ENCODE assay signal across 8 cellular contexts in the genomic region with DNA sequence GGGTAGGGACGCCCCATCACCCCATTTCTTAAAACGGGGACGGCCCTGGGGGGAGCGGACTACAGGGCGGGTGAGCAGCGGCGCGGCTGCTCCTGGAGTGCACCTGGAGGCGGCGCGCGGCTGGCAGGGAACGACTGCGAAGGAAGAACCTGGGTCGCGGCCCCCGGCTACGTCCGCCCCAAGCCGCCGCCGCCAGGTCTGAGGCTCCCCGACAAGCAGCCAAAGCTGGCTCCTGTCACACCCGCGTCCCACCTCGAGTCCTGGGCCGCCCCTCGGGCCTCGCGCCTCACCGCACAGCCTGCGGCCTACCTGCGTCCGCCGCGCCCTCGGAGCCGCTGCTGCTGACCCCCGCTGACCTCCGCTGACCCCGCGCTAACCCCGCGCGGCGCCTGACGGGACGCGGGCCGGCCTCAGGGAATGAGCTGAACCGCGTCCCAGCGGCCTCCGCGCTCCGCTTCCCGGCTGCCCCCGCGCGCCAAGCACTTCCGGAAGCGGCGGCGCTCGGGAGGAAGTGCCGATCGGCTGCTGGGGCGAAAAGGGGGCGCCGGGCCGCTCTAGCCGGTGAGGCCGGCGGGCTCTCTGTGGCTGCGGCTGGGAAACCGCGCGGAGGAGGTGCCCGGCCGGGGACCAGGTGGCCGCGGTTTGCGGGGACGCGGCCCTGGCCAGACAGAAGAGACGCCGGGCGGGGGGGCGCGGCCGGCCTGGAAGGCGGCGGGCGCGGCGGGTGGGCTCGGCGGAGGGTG. TPM values are rescaled to one million over a fixed set of nuclear protein-coding genes. Genes with fewer than 3 reads are reported as not detected.
DNase-seq lines count a peak whose midpoint lies in the region; ATAC-seq, FAIRE-seq and TF ChIP-seq lines count a peak whose summit lies in the region.

A gene with protein sequence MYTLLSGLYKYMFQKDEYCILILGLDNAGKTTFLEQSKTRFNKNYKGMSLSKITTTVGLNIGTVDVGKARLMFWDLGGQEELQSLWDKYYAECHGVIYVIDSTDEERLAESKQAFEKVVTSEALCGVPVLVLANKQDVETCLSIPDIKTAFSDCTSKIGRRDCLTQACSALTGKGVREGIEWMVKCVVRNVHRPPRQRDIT (minus strand): TSS at position 419 of the 743 bp plus-strand sequence. CDS start 885 bp downstream, outside the sequence.
A gene with protein sequence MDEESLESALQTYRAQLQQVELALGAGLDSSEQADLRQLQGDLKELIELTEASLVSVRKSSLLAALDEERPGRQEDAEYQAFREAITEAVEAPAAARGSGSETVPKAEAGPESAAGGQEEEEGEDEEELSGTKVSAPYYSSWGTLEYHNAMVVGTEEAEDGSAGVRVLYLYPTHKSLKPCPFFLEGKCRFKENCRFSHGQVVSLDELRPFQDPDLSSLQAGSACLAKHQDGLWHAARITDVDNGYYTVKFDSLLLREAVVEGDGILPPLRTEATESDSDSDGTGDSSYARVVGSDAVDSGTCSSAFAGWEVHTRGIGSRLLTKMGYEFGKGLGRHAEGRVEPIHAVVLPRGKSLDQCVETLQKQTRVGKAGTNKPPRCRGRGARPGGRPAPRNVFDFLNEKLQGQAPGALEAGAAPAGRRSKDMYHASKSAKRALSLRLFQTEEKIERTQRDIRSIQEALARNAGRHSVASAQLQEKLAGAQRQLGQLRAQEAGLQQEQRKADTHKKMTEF (plus strand): TSS at position 482 of the 743 bp plus-strand sequence. CDS start 542 bp downstream, outside the sequence.

- H3K9me3 Mint-ChIP-seq in activated naive CD8-positive, alpha-beta T cell treated with anti-CD3 and anti-CD28 coated beads, Interleukin-2, amount 10 ng/mL, durations not matched to agents 7 days and 5 days, result no peaks in the 10 kb centered on the region

- H3K27ac ChIP-seq in pancreas (peak within 1 kb of the TSS; percentile 67 to 73 (median 72)), thyroid gland (peak within 1 kb of the TSS; percentile 59 to 80 (median 76))

- H3K36me3 ChIP-seq in GM06990 (ENCODE audit: control insufficient read depth, insufficient read depth, low read length) (peaks cover 30% of the 10 kb centered on the region), pancreas (peaks cover 4 to 9% (median 5%) of the 10 kb centered on the region in 3 donors), thyroid gland (peaks cover 8 to 27% of the 10 kb centered on the region in 2 donors)

- ATAC-seq in HG02588 (IDR thresholded peaks at IDR 0.05; ENCODE audit: unreplicated experiment) (peak; percentile 67), Right ventricle myocardium superior (ENCODE audit: poor library complexity) (peak; percentile 98), pancreas (peak; percentile 95 to 98 (median 98))
- peak; percentile 81 for ATAC-seq in activated naive CD8-positive, alpha-beta T cell treated with anti-CD3 and anti-CD28 coated beads, Interleukin-2, amount 10 ng/mL, durations not matched to agents 7 days and 5 days (ENCODE audit: low read depth)

- no peaks in the 10 kb centered on the region for H3K27me3 ChIP-seq in GM06990 (replicated peaks; ENCODE audit: control insufficient read depth, insufficient read depth, low read length)
- H3K27me3 ChIP-seq in pancreas, result no peaks in the 10 kb centered on the region
- H3K27me3 ChIP-seq in thyroid gland, result no peaks in the 10 kb centered on the region

- TF ChIP-seq CTCF in GM06990 (IDR thresholded peaks at IDR 0.05; ENCODE audit: insufficient read depth, low read length, poor library complexity, severe bottlenecking) (no peak), pancreas (IDR thresholded peaks at IDR 0.05) (no peak), thyroid gland (IDR thresholded peaks at IDR 0.05) (peak in 1 of 6 experiments; percentile 17)

- no peak for FAIRE-seq in pancreas (lab: Jason Lieb, UNC)

- H3K27me3 Mint-ChIP-seq in activated naive CD8-positive, alpha-beta T cell treated with anti-CD3 and anti-CD28 coated beads, Interleukin-2, amount 10 ng/mL, durations not matched to agents 7 days and 5 days, result no peaks in the 10 kb centered on the region

- peaks cover 38% of the 10 kb centered on the region for H3K36me3 Mint-ChIP-seq in activated naive CD8-positive, alpha-beta T cell treated with anti-CD3 and anti-CD28 coated beads, Interleukin-2, amount 10 ng/mL, durations not matched to agents 7 days and 5 days

- peak within 1 kb of the TSS; percentile 87 for H3K27ac Mint-ChIP-seq in activated naive CD8-positive, alpha-beta T cell treated with anti-CD3 and anti-CD28 coated beads, Interleukin-2, amount 10 ng/mL, durations not matched to agents 7 days and 5 days

- H3K4me3 Mint-ChIP-seq in activated naive CD8-positive, alpha-beta T cell treated with anti-CD3 and anti-CD28 coated beads, Interleukin-2, amount 10 ng/mL, durations not matched to agents 7 days and 5 days, result peak within 1 kb of the TSS; percentile 88

- no peaks in the 10 kb centered on the region for H3K9me3 ChIP-seq in pancreas
- H3K9me3 ChIP-seq in thyroid gland, result no peaks in the 10 kb centered on the region

- H3K4me1 Mint-ChIP-seq in activated naive CD8-positive, alpha-beta T cell treated with anti-CD3 and anti-CD28 coated beads, Interleukin-2, amount 10 ng/mL, durations not matched to agents 7 days and 5 days, result peaks cover 38% of the 10 kb centered on the region

- intact Hi-C loops in Right ventricle myocardium superior (cut with DNase I), result no loop called here
- intact Hi-C loops in pancreas (cut with DNase I), result no loop called here
- intact Hi-C loops in thyroid gland (cut with DNase I), result no loop called here

- WGBS in pancreas, 2 donors, result 1% methylated on average over 55 to 98 of the region's 98 CpGs
- no CpG with 5 or more reads among the region's 98 CpGs for WGBS in thyroid gland, 2 donors

- H3K4me3 ChIP-seq in GM06990 (replicated peaks; ENCODE audit: low read depth, low read length) (peak within 1 kb of the TSS; percentile 83), pancreas (peak within 1 kb of the TSS; percentile 62 to 97 (median 77)), thyroid gland (replicated peaks in 1 of 3) (peak within 1 kb of the TSS; percentile 80 to 93 (median 88))

- TF ChIP-seq POLR2A in thyroid gland (IDR thresholded peaks at IDR 0.05), result peak in 1 of 2 donors; percentile 62

- H3K4me1 ChIP-seq in pancreas (peaks cover 0 to 16% (median 6%) of the 10 kb centered on the region in 3 donors), thyroid gland (peaks cover 18 to 20% of the 10 kb centered on the region in 2 donors)

- DNase-seq in GM06990 (ENCODE audit: extremely low read depth, insufficient read length), result peak; percentile 91
- DNase-seq in NCI-H1105 treated with DMSO at 0.1 percent for 48 hours (lab: John Stamatoyannopoulos, UW), result peak; percentile 82
- peak; percentile 81 to 86 for DNase-seq in SW 1271 (lab: John Stamatoyannopoulos, UW)
- peak; percentile 96 for DNase-seq in activated naive CD8-positive, alpha-beta T cell treated with anti-CD3 and anti-CD28 coated beads, Interleukin-2, amount 10 ng/mL, durations not matched to agents 7 days and 5 days
- peak; percentile 95 for DNase-seq in Right ventricle myocardium superior
- peak; percentile 84 to 98 (median 89) for DNase-seq in pancreas
- DNase-seq in thyroid gland, result peak; percentile 87 to 89

- POLR2A ChIA-PET in activated naive CD8-positive, alpha-beta T cell treated with anti-CD3 and anti-CD28 coated beads, Interleukin-2, amount 10 ng/mL, durations not matched to agents 7 days and 5 days (lab: Charles Lee), result interaction anchor here (0.6 to 5.9 kb wide), 18 partner anchors 9 to 353 kb away, joined by 3 to 98 read pairs (median 7); a partner anchor contains a TSS

RNA-seq across cellular contexts. Expression of the first gene that starts in this region (rescaled TPM):
- total RNA-seq in activated naive CD8-positive, alpha-beta T cell treated with anti-CD3 and anti-CD28 coated beads, Interleukin-2, amount 10 ng/mL, durations not matched to agents 7 days and 5 days, result 10 to 100 TPM; 68.8 to 73.1 TPM
- 32.2 TPM for total RNA-seq in Right ventricle myocardium superior
- 10 to 100 TPM; 13.9 to 27.0 (median 18.9) TPM for total RNA-seq in pancreas
- 10 to 100 TPM; 45.1 to 47.7 TPM for polyA plus RNA-seq in pancreas
- total RNA-seq in thyroid gland, result 10 to 100 TPM; 43.6 to 52.1 (median 46.7) TPM

RNA-seq across cellular contexts. Expression of the second gene that starts in this region (rescaled TPM):
- 10 to 100 TPM; 43.0 to 44.5 TPM for total RNA-seq in activated naive CD8-positive, alpha-beta T cell treated with anti-CD3 and anti-CD28 coated beads, Interleukin-2, amount 10 ng/mL, durations not matched to agents 7 days and 5 days
- 16.0 TPM for total RNA-seq in Right ventricle myocardium superior
- 10 to 100 TPM in 4 of 6 donors, 1 to 10 TPM in 2; 9.3 to 15.8 (median 11.1) TPM for total RNA-seq in pancreas
- polyA plus RNA-seq in pancreas, result 10 to 100 TPM; 42.6 to 61.6 TPM
- 10 to 100 TPM; 27.7 to 36.3 (median 30.0) TPM for total RNA-seq in thyroid gland

Comparison
In these comparisons a context has a peak if more than half of its experiments do, and no peak if none do; other contexts are left out.
1. Peak in every context shown above with its lines: DNase-seq, ATAC-seq, H3K4me3 ChIP-seq and H3K27ac ChIP-seq.